ENCODE assay signal across 8 cellular contexts in genomic region chr2:237732790-237733349, GRCh38.
DNase-seq lines count a peak whose midpoint lies in the region; ATAC-seq and TF ChIP-seq lines count a peak whose summit lies in the region.

No MANE protein-coding gene starts in this region.

- H3K27ac Mint-ChIP-seq in HFFc6 = peak overlapping the region; percentile 42
- H3K27ac Mint-ChIP-seq in activated CD8-positive, alpha-beta T cell treated with anti-CD3 and anti-CD28 coated beads, Interleukin-2, amount 10 ng/mL, durations not matched to agents 7 days and 5 days = peak overlapping the region; percentile 55

- H3K9ac ChIP-seq in skeletal muscle satellite cell (ENCODE audit: low read depth, low read length) = no peak overlapping the region

- peak; percentile 28 for ATAC-seq in activated CD8-positive, alpha-beta T cell treated with anti-CD3 and anti-CD28 coated beads, Interleukin-2, amount 10 ng/mL, durations not matched to agents 7 days and 5 days
- ATAC-seq in foreskin keratinocyte = no peak
- no peak for ATAC-seq in HG02759 (IDR thresholded peaks at IDR 0.05; ENCODE audit: unreplicated experiment)

- CTCF ChIA-PET in activated CD8-positive, alpha-beta T cell treated with anti-CD3 and anti-CD28 coated beads, Interleukin-2, amount 10 ng/mL, durations not matched to agents 7 days and 5 days (lab: Charles Lee) = interaction anchor here (0.8 to 9.4 kb wide), 3 partner anchors 13 to 30 kb away, joined by 3 to 68 read pairs (median 6); no protein-coding TSS in a partner anchor

- H3K9me3 ChIP-seq in skeletal muscle satellite cell (replicated peaks; ENCODE audit: low read length) = no peaks in the 10 kb centered on the region

- no peak overlapping the region for H3K4me3 Mint-ChIP-seq in HFFc6
- H3K4me3 Mint-ChIP-seq in activated CD8-positive, alpha-beta T cell treated with anti-CD3 and anti-CD28 coated beads, Interleukin-2, amount 10 ng/mL, durations not matched to agents 7 days and 5 days = no peak overlapping the region

- no peak overlapping the region for H3K4me3 ChIP-seq in skeletal muscle satellite cell (ENCODE audit: low read length)

- H3K27me3 ChIP-seq in skeletal muscle satellite cell (ENCODE audit: control insufficient read depth, insufficient read depth, low read length) = no peaks in the 10 kb centered on the region
- no peaks in the 10 kb centered on the region for H3K27me3 ChIP-seq in foreskin keratinocyte

- H3K4me1 Mint-ChIP-seq in HFFc6 (ENCODE audit: low read depth) = peaks cover 61% of the 10 kb centered on the region
- peaks cover 33% of the 10 kb centered on the region for H3K4me1 Mint-ChIP-seq in activated CD8-positive, alpha-beta T cell treated with anti-CD3 and anti-CD28 coated beads, Interleukin-2, amount 10 ng/mL, durations not matched to agents 7 days and 5 days (ENCODE audit: low read depth)

- no peak overlapping the region for H3K27ac ChIP-seq in foreskin keratinocyte

- peaks cover 31% of the 10 kb centered on the region for H3K36me3 ChIP-seq in skeletal muscle satellite cell (ENCODE audit: insufficient read depth, low read length)

- TF ChIP-seq CTCF in HFFc6 (IDR thresholded peaks at IDR 0.05) (no peak), foreskin keratinocyte (conservative IDR thresholded peaks at IDR 0.05) (no peak)

- POLR2A ChIA-PET in activated CD8-positive, alpha-beta T cell treated with anti-CD3 and anti-CD28 coated beads, Interleukin-2, amount 10 ng/mL, durations not matched to agents 7 days and 5 days (lab: Charles Lee) = interaction anchor here (0.6 to 1.9 kb wide), 2 partner anchors 51 to 59 kb away, joined by 3 to 4 read pairs; no protein-coding TSS in a partner anchor

- no peak for DNase-seq in HFFc6
- DNase-seq in activated CD8-positive, alpha-beta T cell treated with anti-CD3 and anti-CD28 coated beads, Interleukin-2, amount 10 ng/mL, durations not matched to agents 7 days and 5 days = no peak
- DNase-seq in kidney tubule cell (ENCODE audit: low spot score) = peak; percentile 20
- DNase-seq in foreskin keratinocyte = no peak
- DNase-seq in epidermal melanocyte (ENCODE audit: insufficient read length, low spot score) = no peak
- no peak for DNase-seq in NCI-H510A treated with DMSO at 0.1 percent for 48 hours (lab: John Stamatoyannopoulos, UW)

- H3K4me1 ChIP-seq in skeletal muscle satellite cell (ENCODE audit: control insufficient read depth, insufficient read depth, low read length) (peaks cover 32% of the 10 kb centered on the region), foreskin keratinocyte (peaks cover 3% of the 10 kb centered on the region)

- H3K36me3 Mint-ChIP-seq in HFFc6 (ENCODE audit: low read depth) = peaks cover 26% of the 10 kb centered on the region
- H3K36me3 Mint-ChIP-seq in activated CD8-positive, alpha-beta T cell treated with anti-CD3 and anti-CD28 coated beads, Interleukin-2, amount 10 ng/mL, durations not matched to agents 7 days and 5 days (ENCODE audit: low read depth) = peaks cover 35% of the 10 kb centered on the region

- H3K27me3 Mint-ChIP-seq in HFFc6 (ENCODE audit: insufficient read depth) = peaks cover 5% of the 10 kb centered on the region
- no peaks in the 10 kb centered on the region for H3K27me3 Mint-ChIP-seq in activated CD8-positive, alpha-beta T cell treated with anti-CD3 and anti-CD28 coated beads, Interleukin-2, amount 10 ng/mL, durations not matched to agents 7 days and 5 days (ENCODE audit: low read depth)

- no peaks in the 10 kb centered on the region for H3K9me3 Mint-ChIP-seq in HFFc6
- no peaks in the 10 kb centered on the region for H3K9me3 Mint-ChIP-seq in activated CD8-positive, alpha-beta T cell treated with anti-CD3 and anti-CD28 coated beads, Interleukin-2, amount 10 ng/mL, durations not matched to agents 7 days and 5 days (ENCODE audit: insufficient read depth)

- peak overlapping the region; percentile 41 for H3K4me2 ChIP-seq in skeletal muscle satellite cell (ENCODE audit: low read length)
